ENCODE assay signal across 9 cellular contexts in the genomic region with DNA sequence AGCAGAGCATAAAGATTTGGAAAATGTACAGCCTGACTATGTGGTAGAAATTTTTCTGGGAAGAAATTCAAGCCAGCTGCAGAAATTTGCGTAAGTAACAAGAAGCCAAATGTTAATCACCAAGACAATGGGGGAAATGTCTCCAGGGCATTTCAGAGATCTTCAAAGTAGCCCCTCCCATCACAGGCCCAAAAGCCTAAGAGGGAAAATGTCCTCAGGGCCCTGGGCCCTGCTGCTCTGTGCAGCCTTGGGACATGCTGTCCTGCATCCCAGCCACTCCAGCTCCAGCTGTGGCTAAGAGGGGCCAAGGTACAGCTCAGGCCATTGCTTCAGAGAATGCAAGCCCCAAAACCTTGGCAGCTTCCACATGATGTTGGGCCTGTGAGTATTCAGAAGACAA. TPM values are rescaled to one million over a fixed set of nuclear protein-coding genes. Genes with fewer than 3 reads are reported as not detected.
DNase-seq lines count a peak whose midpoint lies in the region; TF ChIP-seq lines count a peak whose summit lies in the region.
"Not testable (repeated sequence)": the region's sequence is repeated elsewhere in the genome, so short reads cannot be mapped to it uniquely, and the experiment has no call there.
"Had no signal": no experiment of that assay in that cellular context is flagged by ENCODE, and none has a peak within 500 bp of the region (broad histone marks: within the 10 kb centered on the region; RNA-seq: fewer than 3 reads in every experiment).

No MANE protein-coding gene starts in this region.

- H4K12ac ChIP-seq in trophoblast cell (ENCODE audit: low read depth, low read length): not testable (repeated sequence)

- not testable (repeated sequence) for H2BK12ac ChIP-seq in trophoblast cell (ENCODE audit: low read length)

- not testable (repeated sequence) for H3K9ac ChIP-seq in trophoblast cell (ENCODE audit: low read length)

- H2BK120ac ChIP-seq in trophoblast cell (ENCODE audit: insufficient read depth, low read length, poor library complexity): not testable (repeated sequence)

- H3K14ac ChIP-seq in trophoblast cell (ENCODE audit: low read length): not testable (repeated sequence)

- H3K27me3 Mint-ChIP-seq in endothelial cell (ENCODE audit: unreplicated experiment): not testable (repeated sequence)

- not testable (repeated sequence) for H3K18ac ChIP-seq in trophoblast cell (ENCODE audit: low read length)

- TF ChIP-seq CTCF in endothelial cell (IDR thresholded peaks at IDR 0.05; ENCODE audit: unreplicated experiment): not testable (repeated sequence)

- not testable (repeated sequence) for H3K4me2 ChIP-seq in trophoblast cell (ENCODE audit: low read length)

- H3K4me1 Mint-ChIP-seq in endothelial cell (ENCODE audit: unreplicated experiment): not testable (repeated sequence)

- H3K4me1 ChIP-seq in trophoblast cell (ENCODE audit: control insufficient read depth in 1 of 2, insufficient read depth in 2 of 2, low read length in 2 of 2): not testable (repeated sequence)

- peak overlapping the region; percentile 34 for H3K4me3 Mint-ChIP-seq in endothelial cell (ENCODE audit: unreplicated experiment)

- DNase-seq in ELF-1 (ENCODE audit: low read depth, low spot score) (peak; percentile 15), trophoblast cell (peak; percentile 81 to 84)
- DNase-seq in endothelial cell (ENCODE audit: low spot score): not testable (repeated sequence)

- WGBS in trophoblast cell (ENCODE audit: extremely low coverage, insufficient coverage, insufficient read length): no CpG with 5 or more reads among the region's 1 CpG

- not testable (repeated sequence) for H4K8ac ChIP-seq in trophoblast cell (ENCODE audit: low read depth, low read length)

- not testable (repeated sequence) for H4K91ac ChIP-seq in trophoblast cell (ENCODE audit: low read depth, low read length)

- H3K36me3 ChIP-seq in trophoblast cell (ENCODE audit: control insufficient read depth in 1 of 2, insufficient read depth in 2 of 2, low read length in 2 of 2): not testable (repeated sequence)

- not testable (repeated sequence) for H3K4me3 ChIP-seq in trophoblast cell (ENCODE audit: low read depth, low read length)

- peaks cover 12% of the 10 kb centered on the region for H3K36me3 Mint-ChIP-seq in endothelial cell (ENCODE audit: low read depth, unreplicated experiment)

- not testable (repeated sequence) for H3K79me1 ChIP-seq in trophoblast cell (ENCODE audit: low read length)

- not testable (repeated sequence) for H3K23ac ChIP-seq in trophoblast cell (ENCODE audit: low read length)

- not testable (repeated sequence) for H2AK5ac ChIP-seq in trophoblast cell (ENCODE audit: low read length)

- H3K27ac Mint-ChIP-seq in endothelial cell (ENCODE audit: unreplicated experiment): not testable (repeated sequence)

- H3K79me2 ChIP-seq in trophoblast cell (ENCODE audit: control insufficient read depth, insufficient read depth, low read length, poor library complexity): not testable (repeated sequence)

- H2AFZ ChIP-seq in trophoblast cell (ENCODE audit: insufficient read depth, low read length, poor library complexity): not testable (repeated sequence)

- H2BK5ac ChIP-seq in trophoblast cell (ENCODE audit: low read depth, low read length, poor library complexity): not testable (repeated sequence)

- not testable (repeated sequence) for H3K4ac ChIP-seq in trophoblast cell (ENCODE audit: low read depth, low read length)

- H3K27ac ChIP-seq in trophoblast cell (ENCODE audit: low read depth, low read length): not testable (repeated sequence)

- not testable (repeated sequence) for H3K27me3 ChIP-seq in trophoblast cell (ENCODE audit: insufficient read depth, low read length)

- not testable (repeated sequence) for H3K9me3 Mint-ChIP-seq in endothelial cell (ENCODE audit: unreplicated experiment)

- H3K9me3 ChIP-seq in trophoblast cell (ENCODE audit: insufficient read depth, low read depth, low read length): not testable (repeated sequence)

RNA-seq across cellular contexts. Expression of a gene that starts 19.6 kb away (rescaled TPM):
- 5.6 TPM for total RNA-seq in endothelial cell (ENCODE audit: unreplicated experiment)
- 3.9 and 4.2 TPM in 2 replicates for polyA plus RNA-seq in trophoblast cell (2013)
- total RNA-seq: A172; CD4-positive, alpha-beta memory T cell; CD4-positive, alpha-beta T cell; CD4-positive, CD25-positive, alpha-beta regulatory T cell; CD8-positive, alpha-beta T cell had no signal
- polyA plus RNA-seq: CD4-positive, alpha-beta memory T cell; CD4-positive, CD25-positive, alpha-beta regulatory T cell; CD8-positive, alpha-beta memory T cell had no signal
